In the genomic region with DNA sequence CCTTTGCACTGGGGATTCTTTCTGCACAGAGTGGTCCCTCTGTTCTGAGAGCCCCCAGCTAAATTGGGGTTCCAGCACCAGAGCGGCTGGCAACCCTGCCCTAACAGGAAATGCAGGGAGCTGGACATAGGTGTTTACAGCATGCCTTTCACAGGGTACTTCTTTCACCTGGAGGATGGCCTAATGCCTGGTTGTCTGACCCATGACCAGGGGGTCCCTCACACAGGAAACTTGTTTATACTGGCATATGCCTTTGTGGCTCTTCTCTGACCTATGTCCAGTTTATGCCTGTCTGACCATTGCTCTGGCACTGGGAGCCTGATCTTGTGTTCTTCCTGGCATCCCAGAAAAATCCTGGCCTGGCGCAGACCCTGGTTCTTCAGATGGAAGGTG, we compare ENCODE assay signal across 28 cellular contexts.
"Had no signal": no experiment of that assay in that cellular context is flagged by ENCODE, and none has a peak within 500 bp of the region (broad histone marks: within the 10 kb centered on the region; RNA-seq: fewer than 3 reads in every experiment).

No MANE protein-coding gene starts in this region.

- H3K36me3 ChIP-seq: prostate gland, right atrium auricular region, sigmoid colon had no signal

- DNase-seq: dermis blood vessel endothelial cell; effector memory CD4-positive, alpha-beta T cell; foreskin keratinocyte; heart left ventricle; left cardiac atrium; left ventricle myocardium superior; naive thymus-derived CD8-positive, alpha-beta T cell; nephron progenitor cell; nucleus accumbens; sigmoid colon; stimulated activated CD4-positive, alpha-beta T cell treated with anti-CD3 and anti-CD28 coated beads, Interleukin-2, amount 100 ng/mL, for 24 hours; stimulated activated CD4-positive, alpha-beta T cell treated with anti-CD3 and anti-CD28 coated beads, Interleukin-4, amount 100 ng/mL, for 24 hours; stimulated activated naive CD8-positive, alpha-beta T cell treated with anti-CD3 and anti-CD28 coated beads, Interleukin-15, Interleukin-2, amounts not matched to agents 100 U/mL and 50 U/mL, for 24 hours; substantia nigra; testis; upper lobe of left lung had no signal

- H3K4me2 ChIP-seq: hepatocyte had no signal

- H3K27ac ChIP-seq: coronary artery, esophagus muscularis mucosa, foreskin keratinocyte, gastroesophageal sphincter, heart left ventricle, hepatocyte, prostate gland, right atrium auricular region, sigmoid colon, testis, tibial nerve, upper lobe of left lung had no signal

- H3K9me3 ChIP-seq: esophagus muscularis mucosa, gastroesophageal sphincter, heart left ventricle, prostate gland, right atrium auricular region, sigmoid colon, testis, tibial nerve, upper lobe of left lung had no signal

- H3K4me3 ChIP-seq: coronary artery, esophagus muscularis mucosa, gastroesophageal sphincter, heart left ventricle, hepatocyte, lung, prostate gland, right atrium auricular region, sigmoid colon, testis, tibial nerve, upper lobe of left lung had no signal

- FAIRE-seq: endothelial cell of umbilical vein, islet of Langerhans, urothelium cell line had no signal

- H3K4me1 ChIP-seq: esophagus muscularis mucosa, gastroesophageal sphincter, prostate gland, right atrium auricular region, sigmoid colon, testis, tibial nerve, upper lobe of left lung had no signal

- H3K79me2 ChIP-seq: hepatocyte had no signal

- H2AFZ ChIP-seq: hepatocyte had no signal

- H3K27me3 ChIP-seq: esophagus muscularis mucosa, foreskin keratinocyte, gastroesophageal sphincter, heart left ventricle, hepatocyte, right atrium auricular region, sigmoid colon, testis, tibial nerve, upper lobe of left lung had no signal

- ATAC-seq: foreskin keratinocyte; gastroesophageal sphincter; heart left ventricle; left cardiac atrium; left ventricle myocardium superior; naive thymus-derived CD8-positive, alpha-beta T cell; stimulated activated effector memory CD8-positive, alpha-beta T cell treated with anti-CD3 and anti-CD28 coated beads, Interleukin-12 subunit alpha, Interleukin-12 subunit beta, amount 100 ng/mL, for 72 hours; stimulated activated naive CD8-positive, alpha-beta T cell treated with anti-CD3 and anti-CD28 coated beads, Interleukin-15, Interleukin-2, amounts not matched to agents 100 U/mL and 50 U/mL, for 24 hours had no signal
